In genomic region chr13:74306496-74306895, GRCh38 we compare ENCODE assay signal across 1 cellular context.
TF ChIP-seq lines count a peak whose summit lies in the region.

No MANE protein-coding gene starts in this region.

TF ChIP-seq in GM23338, 12 proteins besides CTCF, POLR2A, EP300 and RAD21 (continued from another document):
- TF ChIP-seq REST (IDR thresholded peaks at IDR 0.05; ENCODE audit: unreplicated experiment) (no peak), STAT1 (IDR thresholded peaks at IDR 0.05; ENCODE audit: unreplicated experiment) (no peak), NANOG (IDR thresholded peaks at IDR 0.05; ENCODE audit: borderline replicate concordance) (no peak), EZH2 (IDR thresholded peaks at IDR 0.05; ENCODE audit: low read depth, unreplicated experiment) (no peak), ETS1 (IDR thresholded peaks at IDR 0.05) (no peak), ZNF331 (CRISPR knock-in tag; IDR thresholded peaks at IDR 0.05; ENCODE audit: low read depth) (no peak), CREB1 (CRISPR knock-in tag; IDR thresholded peaks at IDR 0.05; ENCODE audit: low read depth) (no peak), ZNF114 (CRISPR knock-in tag; IDR thresholded peaks at IDR 0.05) (no peak), ZNF462 (CRISPR knock-in tag; IDR thresholded peaks at IDR 0.05) (no peak)
